In genomic region chr10:113301342-113301984, GRCh38 we compare ENCODE assay signal across 19 cellular contexts.
DNase-seq lines count a peak whose midpoint lies in the region; ATAC-seq and TF ChIP-seq lines count a peak whose summit lies in the region.
"Had no signal": no experiment of that assay in that cellular context is flagged by ENCODE, and none has a peak within 500 bp of the region (broad histone marks: within the 10 kb centered on the region; RNA-seq: fewer than 3 reads in every experiment).

No MANE protein-coding gene starts in this region.

- no peak overlapping the region for H3K4me3 Mint-ChIP-seq in H9
- no peak overlapping the region for H3K4me3 Mint-ChIP-seq in activated CD8-positive, alpha-beta memory T cell treated with anti-CD3 and anti-CD28 coated beads, Interleukin-2, amount 10 ng/mL, durations not matched to agents 7 days and 5 days
- H3K4me3 Mint-ChIP-seq: CD4-positive, CD25-positive, alpha-beta regulatory T cell had no signal

- no peaks in the 10 kb centered on the region for H3K79me2 ChIP-seq in H9 (ENCODE audit: insufficient read depth, low read length)

- H2AFZ ChIP-seq in H9 (ENCODE audit: low read length), result no peak overlapping the region

- H3K9me3 ChIP-seq in H9 (ENCODE audit: control insufficient read depth, low read depth, low read length) (no peaks in the 10 kb centered on the region), SJCRH30 (replicated peaks) (no peaks in the 10 kb centered on the region)
- H3K9me3 ChIP-seq: mucosa of descending colon, suprapubic skin had no signal

- no peaks in the 10 kb centered on the region for H3K27me3 ChIP-seq in H9 (ENCODE audit: insufficient read depth, low read length)
- H3K27me3 ChIP-seq in SJCRH30, result no peaks in the 10 kb centered on the region
- H3K27me3 ChIP-seq: suprapubic skin had no signal

- no peak overlapping the region for H2BK120ac ChIP-seq in H9 (ENCODE audit: low read depth, low read length, poor library complexity, severe bottlenecking)

- H3K23ac ChIP-seq in H9 (ENCODE audit: insufficient read length, low read depth, low read length), result no peak overlapping the region

- no peak overlapping the region for H3T11ph ChIP-seq in H9 (ENCODE audit: low read length)

- no peaks in the 10 kb centered on the region for H3K79me1 ChIP-seq in H9 (ENCODE audit: insufficient read depth, low read depth, low read length, poor library complexity, severe bottlenecking)

- H3K4me1 ChIP-seq in H9 (ENCODE audit: insufficient read depth, low read length) (no peaks in the 10 kb centered on the region), SJCRH30 (no peaks in the 10 kb centered on the region; the same call in 1 of the 2 replicates)
- H3K4me1 ChIP-seq: suprapubic skin had no signal

- H4K5ac ChIP-seq in H9 (ENCODE audit: insufficient read length, low read depth, low read length), result no peak overlapping the region

- H3K36me3 Mint-ChIP-seq in H9 (ENCODE audit: insufficient read depth in 1 of 3, low read depth in 3 of 3), result no peaks in the 10 kb centered on the region
- H3K36me3 Mint-ChIP-seq in activated CD8-positive, alpha-beta memory T cell treated with anti-CD3 and anti-CD28 coated beads, Interleukin-2, amount 10 ng/mL, durations not matched to agents 7 days and 5 days, result no peaks in the 10 kb centered on the region
- H3K36me3 Mint-ChIP-seq: CD4-positive, CD25-positive, alpha-beta regulatory T cell had no signal

- H2BK12ac ChIP-seq in H9 (ENCODE audit: insufficient read length, low read depth, low read length), result no peak overlapping the region

- H2AK5ac ChIP-seq in H9 (ENCODE audit: insufficient read length, low read length), result no peak overlapping the region

- no peak overlapping the region for H3K14ac ChIP-seq in H9 (ENCODE audit: insufficient read depth, low read length)

- WGBS in H9 (ENCODE audit: extremely low coverage, insufficient read length, low lambda C conversion rate), result no CpG with 5 or more reads among the region's 7 CpGs

- peak; percentile 3 for DNase-seq in DMS 273 (lab: John Stamatoyannopoulos, UW; ENCODE audit: unreplicated experiment)
- DNase-seq in DMS 273 treated with DMSO at 0.1 percent for 48 hours (lab: John Stamatoyannopoulos, UW), result no peak
- no peak for DNase-seq in H9
- peak; percentile 4 to 30 for DNase-seq in SJCRH30
- peak; percentile 40 for DNase-seq in left kidney (ENCODE audit: low read depth, low spot score)
- no peak for DNase-seq in DMS153 treated with DMSO at 0.1 percent for 48 hours (lab: John Stamatoyannopoulos, UW; ENCODE audit: unreplicated experiment)
- DNase-seq in activated CD8-positive, alpha-beta memory T cell treated with anti-CD3 and anti-CD28 coated beads, Interleukin-2, amount 10 ng/mL, durations not matched to agents 7 days and 5 days, result no peak
- DNase-seq: 8988T; activated CD4-positive, CD25-positive, alpha-beta regulatory T cell treated with anti-CD3 and anti-CD28 coated beads, Interleukin-2, amount 50 U/mL, for 72 hours; activated naive CD4-positive, alpha-beta T cell treated with anti-CD3 and anti-CD28 coated beads, Interleukin-2, amount 50 U/mL, for 16 hours; CD4-positive, CD25-positive, alpha-beta regulatory T cell; GF-D8; hippocampal formation; mucosa of descending colon; NCI-H1694; nucleus accumbens had no signal

- CTCF ChIA-PET in activated CD8-positive, alpha-beta memory T cell treated with anti-CD3 and anti-CD28 coated beads, Interleukin-2, amount 10 ng/mL, durations not matched to agents 7 days and 5 days (lab: Charles Lee), result no interaction called here

- H2BK5ac ChIP-seq in H9 (ENCODE audit: insufficient read length, low read length), result no peak overlapping the region

- H3K27ac Mint-ChIP-seq in H9, result no peak overlapping the region
- no peak overlapping the region for H3K27ac Mint-ChIP-seq in activated CD8-positive, alpha-beta memory T cell treated with anti-CD3 and anti-CD28 coated beads, Interleukin-2, amount 10 ng/mL, durations not matched to agents 7 days and 5 days
- H3K27ac Mint-ChIP-seq: CD4-positive, CD25-positive, alpha-beta regulatory T cell had no signal

- H3K36me3 ChIP-seq in SJCRH30, result no peaks in the 10 kb centered on the region
- H3K36me3 ChIP-seq: suprapubic skin had no signal

- peak; percentile 59 for TF ChIP-seq CTCF in H9 (conservative IDR thresholded peaks at IDR 0.05)

- H3K4ac ChIP-seq in H9 (ENCODE audit: low read depth, low read length), result no peak overlapping the region

- no peaks in the 10 kb centered on the region for H4K20me1 ChIP-seq in H9 (ENCODE audit: control insufficient read depth, insufficient read depth, insufficient read length)

- peaks cover 16 to 25% of the 10 kb centered on the region in 2 experiments for H3K4me1 Mint-ChIP-seq in H9
- no peaks in the 10 kb centered on the region for H3K4me1 Mint-ChIP-seq in activated CD8-positive, alpha-beta memory T cell treated with anti-CD3 and anti-CD28 coated beads, Interleukin-2, amount 10 ng/mL, durations not matched to agents 7 days and 5 days
- H3K4me1 Mint-ChIP-seq: CD4-positive, CD25-positive, alpha-beta regulatory T cell had no signal

- no peaks in the 10 kb centered on the region; the same call in 1 of the 2 replicates for H3K27me3 Mint-ChIP-seq in H9 (ENCODE audit: low read depth)
- H3K27me3 Mint-ChIP-seq in activated CD8-positive, alpha-beta memory T cell treated with anti-CD3 and anti-CD28 coated beads, Interleukin-2, amount 10 ng/mL, durations not matched to agents 7 days and 5 days, result peaks cover 34% of the 10 kb centered on the region

- H2BK15ac ChIP-seq in H9 (ENCODE audit: low read depth, low read length), result no peak overlapping the region

- H3K18ac ChIP-seq in H9 (ENCODE audit: insufficient read length, low read depth, low read length), result no peak overlapping the region

- no peak overlapping the region for H4K91ac ChIP-seq in H9 (ENCODE audit: insufficient read length, low read depth, low read length)

- no peak overlapping the region for H3K9ac ChIP-seq in H9 (ENCODE audit: extremely low read depth, insufficient read length, low read length)

- H3K27ac ChIP-seq in H9 (ENCODE audit: insufficient read length, low read depth, low read length), result no peak overlapping the region
- no peak overlapping the region for H3K27ac ChIP-seq in SJCRH30
- H3K27ac ChIP-seq: suprapubic skin had no signal

- H3K56ac ChIP-seq in H9 (ENCODE audit: insufficient read length, low read depth, low read length), result no peak overlapping the region

- no peak for ATAC-seq in HG03139 (IDR thresholded peaks at IDR 0.05; ENCODE audit: unreplicated experiment)
- ATAC-seq in activated CD8-positive, alpha-beta memory T cell treated with anti-CD3 and anti-CD28 coated beads, Interleukin-2, amount 10 ng/mL, durations not matched to agents 7 days and 5 days, result no peak
- ATAC-seq: mucosa of descending colon, sciatic nerve had no signal

- H3K4me3 ChIP-seq in SJCRH30, result no peak overlapping the region
- H3K4me3 ChIP-seq: mucosa of descending colon, suprapubic skin had no signal

- H3K9me3 Mint-ChIP-seq in H9, result no peaks in the 10 kb centered on the region; a peak in 1 of 5 replicates
- H3K9me3 Mint-ChIP-seq in activated CD8-positive, alpha-beta memory T cell treated with anti-CD3 and anti-CD28 coated beads, Interleukin-2, amount 10 ng/mL, durations not matched to agents 7 days and 5 days (ENCODE audit: low read depth), result no peaks in the 10 kb centered on the region
- H3K9me3 Mint-ChIP-seq: CD4-positive, CD25-positive, alpha-beta regulatory T cell had no signal

- no peaks in the 10 kb centered on the region for H3K23me2 ChIP-seq in H9 (ENCODE audit: insufficient read length, low read depth, low read length, poor library complexity, severe bottlenecking)

- H2BK20ac ChIP-seq in H9 (ENCODE audit: low read depth, low read length, poor library complexity, severe bottlenecking), result no peak overlapping the region

- H4K8ac ChIP-seq in H9 (replicated peaks; ENCODE audit: insufficient read length, low read depth, low read length), result no peak overlapping the region

- no peak overlapping the region for H3K4me2 ChIP-seq in H9 (ENCODE audit: insufficient read depth, insufficient read length, low read length)

Comparison
In these comparisons a context has a peak if more than half of its experiments do, and no peak if none do; other contexts are left out.
1. DNase-seq: peak in DMS 273 (single experiment), SJCRH30 (2 of 2) and left kidney (single experiment); none in DMS 273 treated with DMSO at 0.1 percent for 48 hours (single experiment), H9 (single experiment), DMS153 treated with DMSO at 0.1 percent for 48 hours (single experiment) and activated CD8-positive, alpha-beta memory T cell treated with anti-CD3 and anti-CD28 coated beads, Interleukin-2, amount 10 ng/mL, durations not matched to agents 7 days and 5 days (single experiment).